ENCODE assay signal across 25 cellular contexts in genomic region chr2:98750593-98751282, GRCh38.
"Had no signal": no experiment of that assay in that cellular context is flagged by ENCODE, and none has a peak within 500 bp of the region (broad histone marks: within the 10 kb centered on the region; RNA-seq: fewer than 3 reads in every experiment).

No MANE protein-coding gene starts in this region.

- FAIRE-seq: keratinocyte had no signal

- H3K4me1 ChIP-seq: right atrium auricular region, uterus had no signal

- H2AFZ ChIP-seq: hepatocyte, neural progenitor cell had no signal

- H3K9ac ChIP-seq: neural progenitor cell had no signal

- H3K36me3 ChIP-seq: heart right ventricle, left lung, lower lobe of right lung, neural progenitor cell, ovary, right atrium auricular region, tibial nerve, uterus had no signal

- ATAC-seq: heart right ventricle; left lung; lower lobe of right lung; natural killer cell; sciatic nerve; stimulated activated memory B cell treated with anti-CD40 and anti-IgM and Interleukin-4, amounts not matched to agents 10 μg/mL and 1 μg/mL and 100 μg/mL, for 72 hours; stimulated activated naive CD8-positive, alpha-beta T cell treated with anti-CD3 and anti-CD28 coated beads, Interleukin-15, amount 100 ng/mL, for 72 hours had no signal

- H3K79me2 ChIP-seq: hepatocyte had no signal

- H3K4me3 ChIP-seq: heart right ventricle, hepatocyte, left lung, lower lobe of right lung, neural progenitor cell, ovary, right atrium auricular region, skin epidermis, tibial nerve, uterus had no signal

- H3K27ac ChIP-seq: hepatocyte, lower lobe of right lung, neural progenitor cell, ovary, right atrium auricular region, uterus had no signal

- H3K27me3 ChIP-seq: heart right ventricle, hepatocyte, left lung, neural progenitor cell, ovary, right atrium auricular region, tibial nerve, uterus had no signal

- DNase-seq: heart right ventricle; kidney glomerular epithelial cell; left colon; left lung; lower lobe of right lung; mammary epithelial cell; mesenchymal stem cell; naive B cell; natural killer cell; nephron progenitor cell; ovary; stimulated activated CD4-positive, alpha-beta T cell treated with anti-CD3 and anti-CD28 coated beads, Interleukin-4, amount 100 ng/mL, for 4 hours; stimulated activated CD8-positive, alpha-beta memory T cell treated with anti-CD3 and anti-CD28 coated beads, Interleukin-4, amount 100 ng/mL, for 48 hours; stimulated activated naive CD4-positive, alpha-beta T cell treated with Interleukin-2 at 50 U/mL for 16 hours; stimulated activated naive CD8-positive, alpha-beta T cell treated with anti-CD3 and anti-CD28 coated beads, Interleukin-15, amount 100 ng/mL, for 72 hours; substantia nigra; uterus had no signal

- H3K4me2 ChIP-seq: hepatocyte, neural progenitor cell had no signal

- H3K9me3 ChIP-seq: heart right ventricle, left lung, lower lobe of right lung, ovary, right atrium auricular region, tibial nerve, uterus had no signal
